10 cellular contexts compared by ENCODE assay signal in the genomic region with DNA sequence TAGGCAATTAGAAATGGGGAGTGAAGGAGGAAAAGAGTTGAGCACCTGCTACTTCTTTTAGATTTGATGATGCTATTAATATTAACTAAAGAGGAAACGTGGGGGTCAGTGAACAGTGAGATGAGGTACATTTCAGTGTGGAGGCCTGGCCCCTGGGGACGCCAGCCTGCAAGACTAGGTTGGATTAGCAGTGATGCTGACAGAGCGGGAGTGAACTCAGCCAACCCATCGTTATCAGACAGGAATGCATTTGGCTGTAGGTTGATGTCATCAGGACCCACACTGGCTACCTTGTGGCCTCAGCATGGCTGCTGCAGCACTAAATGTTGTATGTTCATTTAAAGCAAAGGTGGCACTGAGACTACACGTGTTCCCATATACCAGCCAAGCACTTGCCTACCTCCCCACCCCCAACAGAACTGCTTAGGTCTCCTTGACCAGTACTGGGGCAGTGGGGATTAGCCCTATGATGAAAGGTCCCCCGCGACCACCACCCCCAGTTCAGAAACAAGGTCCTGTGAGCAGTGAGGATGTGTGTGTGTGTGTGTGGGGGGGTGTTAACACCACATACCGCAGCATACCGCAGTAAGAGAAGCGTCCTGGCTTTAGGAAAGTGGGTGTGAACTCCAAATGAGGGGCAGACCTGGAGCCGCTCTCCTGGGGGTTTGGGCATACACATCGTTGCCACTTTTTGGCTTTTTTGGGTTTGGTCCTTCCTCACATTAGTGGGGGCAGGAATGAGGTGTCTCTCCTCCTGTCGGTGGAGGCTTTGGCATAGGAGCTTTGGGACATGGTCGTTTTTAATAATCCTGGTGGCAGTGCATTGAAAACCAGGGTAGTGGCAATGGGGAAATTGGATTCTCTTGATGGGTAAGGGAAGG. TPM values are rescaled to one million over a fixed set of nuclear protein-coding genes. Genes with fewer than 3 reads are reported as not detected.
A peak's percentile ranks its signal among the peaks of the same experiment; 100 is the strongest.
DNase-seq lines count a peak whose midpoint lies in the region; ATAC-seq lines count a peak whose summit lies in the region.
"Had no signal": no experiment of that assay in that cellular context is flagged by ENCODE, and none has a peak within 500 bp of the region (broad histone marks: within the 10 kb centered on the region; RNA-seq: fewer than 3 reads in every experiment).

No MANE protein-coding gene starts in this region.

- intact Hi-C loops in activated T-helper 2 cell treated with anti-CD3 and anti-CD28 coated beads, Interferon-gamma antibody, Interleukin-2, Interleukin-4, amounts not matched to agents 10 μg/mL and 5 μg/mL and 100 μg/mL, durations not matched to agents 14 hours and 24 hours and 36 hours (cut with micrococcal nuclease) = loop anchor here (10.0 kb wide), 1 partner anchor 64 kb away; no protein-coding TSS in a partner anchor

- H3K27me3 Mint-ChIP-seq in activated naive CD4-positive, alpha-beta T cell treated with anti-CD3 and anti-CD28 coated beads, Interleukin-2, amount 50 U/mL, for 24 hours = no peaks in the 10 kb centered on the region
- H3K27me3 Mint-ChIP-seq in activated naive CD4-positive, alpha-beta T cell treated with anti-CD3 and anti-CD28 coated beads, Interleukin-2, amount 10 ng/mL, durations not matched to agents 7 days and 5 days = no peaks in the 10 kb centered on the region
- H3K27me3 Mint-ChIP-seq in central memory CD8-positive, alpha-beta T cell = no peaks in the 10 kb centered on the region
- H3K27me3 Mint-ChIP-seq in stimulated activated naive CD8-positive, alpha-beta T cell treated with anti-CD3 and anti-CD28 coated beads, Interleukin-15, Interleukin-2, amounts not matched to agents 100 ng/mL and 50 ng/mL, for 24 hours = no peaks in the 10 kb centered on the region
- H3K27me3 Mint-ChIP-seq in activated T-helper 2 cell treated with anti-CD3 and anti-CD28 coated beads, Interferon-gamma antibody, Interleukin-2, Interleukin-4, amounts not matched to agents 10 μg/mL and 5 μg/mL and 100 μg/mL, durations not matched to agents 14 hours and 24 hours and 36 hours (ENCODE audit: low read depth) = no peaks in the 10 kb centered on the region
- H3K27me3 Mint-ChIP-seq: progenitor cell of endocrine pancreas had no signal

- no peaks in the 10 kb centered on the region for H3K9me3 Mint-ChIP-seq in activated naive CD4-positive, alpha-beta T cell treated with anti-CD3 and anti-CD28 coated beads, Interleukin-2, amount 50 U/mL, for 24 hours
- no peaks in the 10 kb centered on the region for H3K9me3 Mint-ChIP-seq in activated naive CD4-positive, alpha-beta T cell treated with anti-CD3 and anti-CD28 coated beads, Interleukin-2, amount 10 ng/mL, durations not matched to agents 7 days and 5 days
- H3K9me3 Mint-ChIP-seq in central memory CD8-positive, alpha-beta T cell = no peaks in the 10 kb centered on the region
- no peaks in the 10 kb centered on the region for H3K9me3 Mint-ChIP-seq in stimulated activated naive CD8-positive, alpha-beta T cell treated with anti-CD3 and anti-CD28 coated beads, Interleukin-15, Interleukin-2, amounts not matched to agents 100 ng/mL and 50 ng/mL, for 24 hours
- no peaks in the 10 kb centered on the region for H3K9me3 Mint-ChIP-seq in activated T-helper 2 cell treated with anti-CD3 and anti-CD28 coated beads, Interferon-gamma antibody, Interleukin-2, Interleukin-4, amounts not matched to agents 10 μg/mL and 5 μg/mL and 100 μg/mL, durations not matched to agents 14 hours and 24 hours and 36 hours

- CTCF ChIA-PET in activated naive CD4-positive, alpha-beta T cell treated with anti-CD3 and anti-CD28 coated beads, Interleukin-2, amount 10 ng/mL, durations not matched to agents 7 days and 5 days (lab: Charles Lee) = no interaction called here

- H3K27ac Mint-ChIP-seq in activated naive CD4-positive, alpha-beta T cell treated with anti-CD3 and anti-CD28 coated beads, Interleukin-2, amount 50 U/mL, for 24 hours = peak overlapping the region; percentile 63
- H3K27ac Mint-ChIP-seq in activated naive CD4-positive, alpha-beta T cell treated with anti-CD3 and anti-CD28 coated beads, Interleukin-2, amount 10 ng/mL, durations not matched to agents 7 days and 5 days = no peak overlapping the region
- H3K27ac Mint-ChIP-seq in central memory CD8-positive, alpha-beta T cell (ENCODE audit: low read depth) = peak overlapping the region; percentile 62
- H3K27ac Mint-ChIP-seq in stimulated activated naive CD8-positive, alpha-beta T cell treated with anti-CD3 and anti-CD28 coated beads, Interleukin-15, Interleukin-2, amounts not matched to agents 100 ng/mL and 50 ng/mL, for 24 hours = peak overlapping the region; percentile 87
- no peak overlapping the region for H3K27ac Mint-ChIP-seq in activated T-helper 2 cell treated with anti-CD3 and anti-CD28 coated beads, Interferon-gamma antibody, Interleukin-2, Interleukin-4, amounts not matched to agents 10 μg/mL and 5 μg/mL and 100 μg/mL, durations not matched to agents 14 hours and 24 hours and 36 hours
- H3K27ac Mint-ChIP-seq: progenitor cell of endocrine pancreas had no signal

- H3K36me3 Mint-ChIP-seq in activated naive CD4-positive, alpha-beta T cell treated with anti-CD3 and anti-CD28 coated beads, Interleukin-2, amount 50 U/mL, for 24 hours = peaks cover 7% of the 10 kb centered on the region
- H3K36me3 Mint-ChIP-seq in activated naive CD4-positive, alpha-beta T cell treated with anti-CD3 and anti-CD28 coated beads, Interleukin-2, amount 10 ng/mL, durations not matched to agents 7 days and 5 days = peaks cover 55% of the 10 kb centered on the region
- peaks cover 28% of the 10 kb centered on the region for H3K36me3 Mint-ChIP-seq in central memory CD8-positive, alpha-beta T cell (ENCODE audit: insufficient read depth)
- H3K36me3 Mint-ChIP-seq in stimulated activated naive CD8-positive, alpha-beta T cell treated with anti-CD3 and anti-CD28 coated beads, Interleukin-15, Interleukin-2, amounts not matched to agents 100 ng/mL and 50 ng/mL, for 24 hours (ENCODE audit: low read depth) = peaks cover 55% of the 10 kb centered on the region
- peaks cover 28% of the 10 kb centered on the region for H3K36me3 Mint-ChIP-seq in activated T-helper 2 cell treated with anti-CD3 and anti-CD28 coated beads, Interferon-gamma antibody, Interleukin-2, Interleukin-4, amounts not matched to agents 10 μg/mL and 5 μg/mL and 100 μg/mL, durations not matched to agents 14 hours and 24 hours and 36 hours (ENCODE audit: low read depth)

- ATAC-seq in HG03354 (IDR thresholded peaks at IDR 0.05; ENCODE audit: poor library complexity, severe bottlenecking, unreplicated experiment) = peak; percentile 51
- ATAC-seq in central memory CD8-positive, alpha-beta T cell (replicated peaks; ENCODE audit: extremely low read depth, poor library complexity, severe bottlenecking) = peak; percentile 10

- no peak overlapping the region for H3K4me3 Mint-ChIP-seq in activated naive CD4-positive, alpha-beta T cell treated with anti-CD3 and anti-CD28 coated beads, Interleukin-2, amount 50 U/mL, for 24 hours
- H3K4me3 Mint-ChIP-seq in activated naive CD4-positive, alpha-beta T cell treated with anti-CD3 and anti-CD28 coated beads, Interleukin-2, amount 10 ng/mL, durations not matched to agents 7 days and 5 days = no peak overlapping the region
- peak overlapping the region; percentile 33 for H3K4me3 Mint-ChIP-seq in central memory CD8-positive, alpha-beta T cell
- peak overlapping the region; percentile 40 for H3K4me3 Mint-ChIP-seq in stimulated activated naive CD8-positive, alpha-beta T cell treated with anti-CD3 and anti-CD28 coated beads, Interleukin-15, Interleukin-2, amounts not matched to agents 100 ng/mL and 50 ng/mL, for 24 hours
- H3K4me3 Mint-ChIP-seq in activated T-helper 2 cell treated with anti-CD3 and anti-CD28 coated beads, Interferon-gamma antibody, Interleukin-2, Interleukin-4, amounts not matched to agents 10 μg/mL and 5 μg/mL and 100 μg/mL, durations not matched to agents 14 hours and 24 hours and 36 hours (ENCODE audit: low read depth) = no peak overlapping the region

- no peak for DNase-seq in activated naive CD4-positive, alpha-beta T cell treated with anti-CD3 and anti-CD28 coated beads, Interleukin-2, amount 10 ng/mL, durations not matched to agents 7 days and 5 days
- no peak for DNase-seq in central memory CD8-positive, alpha-beta T cell (ENCODE audit: low spot score in 2 of 2)
- no peak for DNase-seq in NCI-H510A (lab: John Stamatoyannopoulos, UW)
- DNase-seq in activated T-helper 2 cell treated with anti-CD3 and anti-CD28 coated beads, Interferon-gamma antibody, Interleukin-2, Interleukin-4, amounts not matched to agents 10 μg/mL and 5 μg/mL and 100 μg/mL, durations not matched to agents 14 hours and 24 hours and 36 hours (ENCODE audit: low spot score) = no peak
- no peak for DNase-seq in stimulated activated naive CD4-positive, alpha-beta T cell (lab: John Stamatoyannopoulos, UW)
- DNase-seq: kidney had no signal

- peaks cover 82% of the 10 kb centered on the region for H3K4me1 Mint-ChIP-seq in activated naive CD4-positive, alpha-beta T cell treated with anti-CD3 and anti-CD28 coated beads, Interleukin-2, amount 50 U/mL, for 24 hours
- peaks cover 60% of the 10 kb centered on the region for H3K4me1 Mint-ChIP-seq in activated naive CD4-positive, alpha-beta T cell treated with anti-CD3 and anti-CD28 coated beads, Interleukin-2, amount 10 ng/mL, durations not matched to agents 7 days and 5 days
- peaks cover 75% of the 10 kb centered on the region for H3K4me1 Mint-ChIP-seq in central memory CD8-positive, alpha-beta T cell
- peaks cover 84% of the 10 kb centered on the region for H3K4me1 Mint-ChIP-seq in stimulated activated naive CD8-positive, alpha-beta T cell treated with anti-CD3 and anti-CD28 coated beads, Interleukin-15, Interleukin-2, amounts not matched to agents 100 ng/mL and 50 ng/mL, for 24 hours (ENCODE audit: low read depth)
- peaks cover 39% of the 10 kb centered on the region for H3K4me1 Mint-ChIP-seq in activated T-helper 2 cell treated with anti-CD3 and anti-CD28 coated beads, Interferon-gamma antibody, Interleukin-2, Interleukin-4, amounts not matched to agents 10 μg/mL and 5 μg/mL and 100 μg/mL, durations not matched to agents 14 hours and 24 hours and 36 hours (ENCODE audit: low read depth)

RNA-seq across cellular contexts. Expression of gene DGKD, which starts 26.1 kb away (rescaled TPM):
- 52.3 and 58.3 TPM in 2 replicates for total RNA-seq in activated T-helper 2 cell treated with anti-CD3 and anti-CD28 coated beads, Interferon-gamma antibody, Interleukin-2, Interleukin-4, amounts not matched to agents 10 μg/mL and 5 μg/mL and 100 μg/mL, durations not matched to agents 14 hours and 24 hours and 36 hours

Comparison
In these comparisons a context has a peak if more than half of its experiments do, and no peak if none do; other contexts are left out.
1. H3K27ac Mint-ChIP-seq: peak in activated naive CD4-positive, alpha-beta T cell treated with anti-CD3 and anti-CD28 coated beads, Interleukin-2, amount 50 U/mL, for 24 hours (single experiment), central memory CD8-positive, alpha-beta T cell (single experiment) and stimulated activated naive CD8-positive, alpha-beta T cell treated with anti-CD3 and anti-CD28 coated beads, Interleukin-15, Interleukin-2, amounts not matched to agents 100 ng/mL and 50 ng/mL, for 24 hours (single experiment); none in activated naive CD4-positive, alpha-beta T cell treated with anti-CD3 and anti-CD28 coated beads, Interleukin-2, amount 10 ng/mL, durations not matched to agents 7 days and 5 days (single experiment) and activated T-helper 2 cell treated with anti-CD3 and anti-CD28 coated beads, Interferon-gamma antibody, Interleukin-2, Interleukin-4, amounts not matched to agents 10 μg/mL and 5 μg/mL and 100 μg/mL, durations not matched to agents 14 hours and 24 hours and 36 hours (single experiment).
2. H3K4me3 Mint-ChIP-seq: peak in central memory CD8-positive, alpha-beta T cell (single experiment) and stimulated activated naive CD8-positive, alpha-beta T cell treated with anti-CD3 and anti-CD28 coated beads, Interleukin-15, Interleukin-2, amounts not matched to agents 100 ng/mL and 50 ng/mL, for 24 hours (single experiment); none in activated naive CD4-positive, alpha-beta T cell treated with anti-CD3 and anti-CD28 coated beads, Interleukin-2, amount 50 U/mL, for 24 hours (single experiment), activated naive CD4-positive, alpha-beta T cell treated with anti-CD3 and anti-CD28 coated beads, Interleukin-2, amount 10 ng/mL, durations not matched to agents 7 days and 5 days (single experiment) and activated T-helper 2 cell treated with anti-CD3 and anti-CD28 coated beads, Interferon-gamma antibody, Interleukin-2, Interleukin-4, amounts not matched to agents 10 μg/mL and 5 μg/mL and 100 μg/mL, durations not matched to agents 14 hours and 24 hours and 36 hours (single experiment).